In the genomic region with DNA sequence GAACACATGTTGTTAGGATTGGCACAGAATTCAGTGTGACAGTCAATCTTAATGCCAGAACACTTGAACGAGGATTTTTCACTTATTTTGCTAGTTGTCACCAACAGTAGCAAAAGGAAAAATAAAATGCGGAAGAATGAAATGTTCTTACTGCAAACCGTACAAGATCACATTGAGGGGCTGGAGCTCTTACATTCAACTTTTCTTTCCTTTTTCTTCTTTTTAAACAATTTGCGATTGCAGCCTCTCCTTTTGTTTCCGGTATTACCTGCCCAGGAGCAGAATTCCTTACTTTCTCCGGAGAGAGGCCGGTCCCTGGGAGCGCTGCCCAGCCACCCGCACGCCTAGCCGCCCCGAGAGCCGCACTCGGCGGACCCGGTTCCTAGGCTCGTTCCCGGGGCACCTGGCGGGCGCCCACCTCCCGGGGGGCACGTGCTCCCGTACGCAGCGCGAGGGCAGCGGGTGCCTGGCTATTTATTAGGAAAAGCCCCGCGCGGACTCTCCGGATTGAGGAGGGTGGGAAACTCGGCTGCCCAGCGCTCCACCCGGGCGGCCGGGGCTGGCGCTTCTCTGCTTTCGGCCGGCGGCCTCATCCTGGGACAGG, we compare ENCODE assay signal across 8 cellular contexts. TPM values are rescaled to one million over a fixed set of nuclear protein-coding genes. Genes with fewer than 3 reads are reported as not detected.
A peak's percentile ranks its signal among the peaks of the same experiment; 100 is the strongest.
DNase-seq lines count a peak whose midpoint lies in the region; ATAC-seq, FAIRE-seq and TF ChIP-seq lines count a peak whose summit lies in the region.

No MANE protein-coding gene starts in this region.

- H3K9me3 Mint-ChIP-seq in activated T-helper 1 cell treated with anti-CD3 and anti-CD28 coated beads, Interleukin-12 subunit alpha, Interleukin-12 subunit beta, Interleukin-2, Interleukin-4 antibody, amounts not matched to agents 30 ng/mL and 10 ng/mL and 1 ng/mL, durations not matched to agents 14 hours and 24 hours and 36 hours = no peaks in the 10 kb centered on the region

- 2% methylated on average over 40 of the region's 40 CpGs for WGBS in hepatocyte (ENCODE audit: low lambda C conversion rate, missing lambda C conversion rate)
- 0 to 1% (median 0%) methylated on average over 40 of the region's 40 CpGs for WGBS in small intestine, 3 donors

- DNase-seq in SIG-M5 treated with dmso at 0.1 percent for 504 hours (lab: John Stamatoyannopoulos, UW; ENCODE audit: unreplicated experiment) = peak; percentile 50
- no peak for DNase-seq in SIG-M5 (lab: John Stamatoyannopoulos, UW)
- no peak for DNase-seq in activated T-helper 1 cell treated with anti-CD3 and anti-CD28 coated beads, Interleukin-12 subunit alpha, Interleukin-12 subunit beta, Interleukin-2, Interleukin-4 antibody, amounts not matched to agents 30 ng/mL and 10 ng/mL and 1 ng/mL, durations not matched to agents 14 hours and 24 hours and 36 hours (ENCODE audit: low spot score)
- no peak for DNase-seq in hepatocyte (ENCODE audit: low spot score)
- no peak for DNase-seq in small intestine
- no peak for DNase-seq in stimulated activated CD4-positive, alpha-beta T cell treated with anti-CD3 and anti-CD28 coated beads, Interleukin-1b, Interleukin-23, amount 100 ng/mL, for 48 hours
- no peak for DNase-seq in D341Med (ENCODE audit: low spot score)

- TF ChIP-seq CTCF in hepatocyte (IDR thresholded peaks at IDR 0.05; ENCODE audit: poor library complexity) = no peak

- H3K36me3 ChIP-seq in hepatocyte (replicated peaks; ENCODE audit: insufficient read depth, low read depth) (no peaks in the 10 kb centered on the region), small intestine (ENCODE audit: control insufficient read depth in 2 of 2, insufficient read depth in 2 of 2, low read length in 2 of 2) (no peaks in the 10 kb centered on the region)

- peak; percentile 1 for ATAC-seq in HG03521 (IDR thresholded peaks at IDR 0.05; ENCODE audit: unreplicated experiment)

- peak overlapping the region; percentile 85 for H3K4me3 Mint-ChIP-seq in activated T-helper 1 cell treated with anti-CD3 and anti-CD28 coated beads, Interleukin-12 subunit alpha, Interleukin-12 subunit beta, Interleukin-2, Interleukin-4 antibody, amounts not matched to agents 30 ng/mL and 10 ng/mL and 1 ng/mL, durations not matched to agents 14 hours and 24 hours and 36 hours

- H3K36me3 Mint-ChIP-seq in activated T-helper 1 cell treated with anti-CD3 and anti-CD28 coated beads, Interleukin-12 subunit alpha, Interleukin-12 subunit beta, Interleukin-2, Interleukin-4 antibody, amounts not matched to agents 30 ng/mL and 10 ng/mL and 1 ng/mL, durations not matched to agents 14 hours and 24 hours and 36 hours (ENCODE audit: low read depth) = peaks cover 12% of the 10 kb centered on the region

- no peak for FAIRE-seq in small intestine (lab: Jason Lieb, UNC)

- H2AFZ ChIP-seq in hepatocyte = peak overlapping the region; percentile 95

- peaks cover 38% of the 10 kb centered on the region for H3K79me2 ChIP-seq in hepatocyte

- peak overlapping the region; percentile 90 for H3K27ac Mint-ChIP-seq in activated T-helper 1 cell treated with anti-CD3 and anti-CD28 coated beads, Interleukin-12 subunit alpha, Interleukin-12 subunit beta, Interleukin-2, Interleukin-4 antibody, amounts not matched to agents 30 ng/mL and 10 ng/mL and 1 ng/mL, durations not matched to agents 14 hours and 24 hours and 36 hours

- H3K27ac ChIP-seq in hepatocyte (peak overlapping the region; percentile 97), small intestine (ENCODE audit: low read depth in 1 of 2, low read length in 1 of 2) (peak overlapping the region; percentile 98 to 99)

- H3K9me3 ChIP-seq in hepatocyte (ENCODE audit: low read depth) (no peaks in the 10 kb centered on the region), small intestine (ENCODE audit: control insufficient read depth, low read depth) (no peaks in the 10 kb centered on the region)

- H3K27me3 ChIP-seq in hepatocyte (no peaks in the 10 kb centered on the region), small intestine (ENCODE audit: control insufficient read depth in 2 of 2, insufficient read depth in 2 of 2, low read length in 2 of 2) (no peaks in the 10 kb centered on the region)

- H3K27me3 Mint-ChIP-seq in activated T-helper 1 cell treated with anti-CD3 and anti-CD28 coated beads, Interleukin-12 subunit alpha, Interleukin-12 subunit beta, Interleukin-2, Interleukin-4 antibody, amounts not matched to agents 30 ng/mL and 10 ng/mL and 1 ng/mL, durations not matched to agents 14 hours and 24 hours and 36 hours (ENCODE audit: insufficient read depth) = peaks cover 6% of the 10 kb centered on the region

- peak overlapping the region; percentile 82 for H3K4me2 ChIP-seq in hepatocyte

- peaks cover 24% of the 10 kb centered on the region for H4K20me1 ChIP-seq in hepatocyte (ENCODE audit: insufficient read depth, poor library complexity, severe bottlenecking)

- H3K4me1 Mint-ChIP-seq in activated T-helper 1 cell treated with anti-CD3 and anti-CD28 coated beads, Interleukin-12 subunit alpha, Interleukin-12 subunit beta, Interleukin-2, Interleukin-4 antibody, amounts not matched to agents 30 ng/mL and 10 ng/mL and 1 ng/mL, durations not matched to agents 14 hours and 24 hours and 36 hours (ENCODE audit: low read depth) = peaks cover 36% of the 10 kb centered on the region

- H3K4me1 ChIP-seq in hepatocyte (ENCODE audit: insufficient read depth) = peaks cover 8% of the 10 kb centered on the region
- H3K4me1 ChIP-seq in small intestine (ENCODE audit: control insufficient read depth in 2 of 2, insufficient read depth in 1 of 2, low read depth in 1 of 2, low read length in 1 of 2) = peaks cover 4 to 5% of the 10 kb centered on the region in 2 donors

- intact Hi-C loops in activated T-helper 1 cell treated with anti-CD3 and anti-CD28 coated beads, Interleukin-12 subunit alpha, Interleukin-12 subunit beta, Interleukin-2, Interleukin-4 antibody, amounts not matched to agents 30 ng/mL and 10 ng/mL and 1 ng/mL, durations not matched to agents 14 hours and 24 hours and 36 hours (cut with micrococcal nuclease) = loop anchor here (1.0 to 10.0 kb wide), 5 partner anchors 39 to 1001 kb away; a partner anchor contains a TSS

- H3K4me3 ChIP-seq in hepatocyte (peak overlapping the region; percentile 99), small intestine (ENCODE audit: low read depth in 1 of 2, low read length in 2 of 2) (peak overlapping the region; percentile 79 to 80)

- H3K9me2 ChIP-seq in hepatocyte (replicated peaks; ENCODE audit: insufficient read depth) = no peaks in the 10 kb centered on the region

RNA-seq across cellular contexts. Expression of a gene that starts 1.2 kb away (rescaled TPM):
- 57.2 and 63.7 TPM in 2 replicates for total RNA-seq in activated T-helper 1 cell treated with anti-CD3 and anti-CD28 coated beads, Interleukin-12 subunit alpha, Interleukin-12 subunit beta, Interleukin-2, Interleukin-4 antibody, amounts not matched to agents 30 ng/mL and 10 ng/mL and 1 ng/mL, durations not matched to agents 14 hours and 24 hours and 36 hours
- 89.0 and 111 TPM in 2 replicates for total RNA-seq in hepatocyte
- polyA plus RNA-seq in hepatocyte = 145 and 151 TPM in 2 replicates
- 100 to 1,000 TPM; 122 to 177 (median 172) TPM for polyA plus RNA-seq in small intestine
